ENCODE assay signal across 15 cellular contexts in genomic region chr11:76911415-76911808, GRCh38.
"Had no signal": no experiment of that assay in that cellular context is flagged by ENCODE, and none has a peak within 500 bp of the region (broad histone marks: within the 10 kb centered on the region; RNA-seq: fewer than 3 reads in every experiment).

No MANE protein-coding gene starts in this region.

- H3K9me3 Mint-ChIP-seq: T-helper 2 cell treated with Interferon-gamma antibody and Interleukin-4, amounts not matched to agents 5 μg/mL and 100 μg/mL, for 36 hours had no signal

- H3K4me1 Mint-ChIP-seq: naive thymus-derived CD4-positive, alpha-beta T cell had no signal

- H3K4me1 ChIP-seq: prostate gland, sigmoid colon had no signal

- H3K36me3 ChIP-seq: prostate gland, sigmoid colon had no signal

- H3K4me3 ChIP-seq: prostate gland, sigmoid colon had no signal

- H3K4me3 Mint-ChIP-seq: activated naive CD8-positive, alpha-beta T cell; activated T-cell treated with anti-CD3 and anti-CD28 coated beads, Interleukin-2, amount 50 U/mL, for 24 hours; naive thymus-derived CD4-positive, alpha-beta T cell; T-helper 2 cell treated with Interferon-gamma antibody and Interleukin-4, amounts not matched to agents 5 μg/mL and 100 μg/mL, for 36 hours had no signal

- DNase-seq: activated CD4-positive, alpha-beta T cell treated with anti-CD3 and anti-CD28 coated beads, Interleukin-2, amount 50 U/mL, for 4 hours; activated CD4-positive, CD25-positive, alpha-beta regulatory T cell treated with anti-CD3 and anti-CD28 coated beads, Interleukin-2, amount 50 U/mL, for 72 hours; activated effector memory CD4-positive, alpha-beta T cell treated with Interleukin-2 at 50 U/mL for 16 hours; activated T-cell treated with anti-CD3 and anti-CD28 coated beads, Interleukin-2, amount 50 U/mL, for 24 hours; dermis blood vessel endothelial cell; islet precursor cell; naive thymus-derived CD4-positive, alpha-beta T cell; stimulated activated CD4-positive, alpha-beta T cell treated with anti-CD3 and anti-CD28 coated beads, Interleukin-12 subunit alpha, Interleukin-12 subunit beta, amount 100 ng/mL, for 4 hours; stimulated activated CD4-positive, alpha-beta T cell treated with anti-CD3 and anti-CD28 coated beads, Interleukin-2, amount 100 ng/mL, for 48 hours; stimulated activated naive CD4-positive, alpha-beta T cell treated with Interleukin-2 at 50 U/mL for 16 hours; SW 1271 had no signal

- H3K9me3 ChIP-seq: prostate gland had no signal

- H3K27ac ChIP-seq: prostate gland, sigmoid colon had no signal

- H3K27ac Mint-ChIP-seq: activated naive CD8-positive, alpha-beta T cell; activated T-cell treated with anti-CD3 and anti-CD28 coated beads, Interleukin-2, amount 50 U/mL, for 24 hours; naive thymus-derived CD4-positive, alpha-beta T cell; T-helper 2 cell treated with Interferon-gamma antibody and Interleukin-4, amounts not matched to agents 5 μg/mL and 100 μg/mL, for 36 hours had no signal

- H3K27me3 ChIP-seq: sigmoid colon had no signal

- ATAC-seq: naive thymus-derived CD4-positive, alpha-beta T cell had no signal

- H3K27me3 Mint-ChIP-seq: activated naive CD8-positive, alpha-beta T cell; activated T-cell treated with anti-CD3 and anti-CD28 coated beads, Interleukin-2, amount 50 U/mL, for 24 hours; naive thymus-derived CD4-positive, alpha-beta T cell had no signal
